31 cellular contexts compared by ENCODE assay signal in genomic region chr1:17763995-17764394, GRCh38. TPM values are rescaled to one million over a fixed set of nuclear protein-coding genes. Genes with fewer than 3 reads are reported as not detected.
"Had no signal": no experiment of that assay in that cellular context is flagged by ENCODE, and none has a peak within 500 bp of the region (broad histone marks: within the 10 kb centered on the region; RNA-seq: fewer than 3 reads in every experiment).

No MANE protein-coding gene starts in this region.

- ATAC-seq: activated naive CD4-positive, alpha-beta T cell treated with anti-CD3 and anti-CD28 coated beads, Interleukin-2, amount 50 U/mL, for 72 hours; activated T-cell treated with anti-CD3 and anti-CD28 coated beads, Interleukin-2, amount 50 U/mL, for 4 hours; body of pancreas; Panc1 had no signal

- H3K4me3 ChIP-seq: adrenal gland, body of pancreas, breast epithelium, SJSA1 had no signal

- H3K4me2 ChIP-seq: SK-N-SH had no signal

- H3K36me3 ChIP-seq: adrenal gland, breast epithelium, SJSA1 had no signal

- DNase-seq: activated B cell treated with CpG ODN at 0.5 μM for 24 hours; activated CD4-positive, alpha-beta memory T cell treated with anti-CD3 and anti-CD28 coated beads for 36 hours; activated CD4-positive, alpha-beta T cell treated with anti-CD3 and anti-CD28 coated beads for 4 hours; activated CD4-positive, alpha-beta T cell treated with anti-CD3 and anti-CD28 coated beads, Interleukin-2, amount 50 U/mL, for 1 hour; activated CD4-positive, CD25-positive, alpha-beta regulatory T cell treated with anti-CD3 and anti-CD28 coated beads, Interleukin-2, amount 50 U/mL, for 72 hours; activated CD8-positive, alpha-beta memory T cell treated with anti-CD3 and anti-CD28 coated beads, Interleukin-2, amount 50 U/mL, for 4 hours; activated gamma-delta T cell treated with Interleukin-2 at 50 U/mL for 16 hours; activated naive CD4-positive, alpha-beta T cell treated with anti-CD3 and anti-CD28 coated beads for 36 hours; activated T-cell treated with anti-CD3 and anti-CD28 coated beads for 4 hours; activated T-cell treated with anti-CD3 and anti-CD28 coated beads, Interleukin-2, amount 50 U/mL, for 4 hours; adrenal gland; body of pancreas; Karpas-422; NCI-H1105; NCI-H1417 treated with DMSO at 0.1 percent for 48 hours; NCI-H187 treated with DMSO at 0.1 percent for 48 hours; NCI-H2081; NCI-H2171 treated with DMSO at 0.1 percent for 48 hours; NCI-H2227 treated with DMSO at 0.1 percent for 48 hours; NCI-H446 treated with DMSO at 0.1 percent for 48 hours; NCI-H524 treated with DMSO at 0.1 percent for 48 hours; SHP77 treated with DMSO at 0.1 percent for 48 hours; SK-N-SH had no signal

- H3K27ac ChIP-seq: adrenal gland, body of pancreas, breast epithelium, SJSA1 had no signal

- H3K9me3 ChIP-seq: SK-N-SH had no signal

- H3K4me3 Mint-ChIP-seq: activated B cell treated with CpG ODN at 0.5 μM for 24 hours; activated CD4-positive, alpha-beta memory T cell treated with anti-CD3 and anti-CD28 coated beads for 36 hours; activated naive CD4-positive, alpha-beta T cell treated with anti-CD3 and anti-CD28 coated beads for 36 hours; activated T-cell treated with anti-CD3 and anti-CD28 coated beads, Interleukin-2, amount 50 U/mL, for 4 hours; activated T-helper 1 cell treated with anti-CD3 and anti-CD28 coated beads, Interleukin-12 subunit alpha, Interleukin-12 subunit beta, Interleukin-2, Interleukin-4 antibody, amounts not matched to agents 30 ng/mL and 10 ng/mL and 1 ng/mL, durations not matched to agents 14 hours and 24 hours and 36 hours; T-helper 1 cell treated with Interleukin-12 subunit alpha and Interleukin-12 subunit beta and Interleukin-4 antibody, amounts not matched to agents 30 μg/mL and 1 μg/mL, for 36 hours; T-helper 2 cell treated with Interferon-gamma antibody and Interleukin-4, amounts not matched to agents 5 μg/mL and 100 μg/mL, for 36 hours had no signal

- H3K9me2 ChIP-seq: SK-N-SH had no signal

- H3K4me1 Mint-ChIP-seq: activated B cell treated with CpG ODN at 0.5 μM for 24 hours had no signal

- H3K4me1 ChIP-seq: adrenal gland, body of pancreas, breast epithelium had no signal

- H3K27me3 ChIP-seq: adrenal gland, body of pancreas, SJSA1 had no signal

- H3K9ac ChIP-seq: SK-N-SH had no signal

- H3K27ac Mint-ChIP-seq: activated B cell treated with CpG ODN at 0.5 μM for 24 hours; activated CD4-positive, alpha-beta memory T cell treated with anti-CD3 and anti-CD28 coated beads for 36 hours; activated naive CD4-positive, alpha-beta T cell treated with anti-CD3 and anti-CD28 coated beads for 36 hours; activated naive CD4-positive, alpha-beta T cell treated with anti-CD3 and anti-CD28 coated beads, Interleukin-2, amount 50 U/mL, for 72 hours; activated T-helper 1 cell treated with anti-CD3 and anti-CD28 coated beads, Interleukin-12 subunit alpha, Interleukin-12 subunit beta, Interleukin-2, Interleukin-4 antibody, amounts not matched to agents 30 ng/mL and 10 ng/mL and 1 ng/mL, durations not matched to agents 14 hours and 24 hours and 36 hours; T-helper 1 cell treated with Interleukin-12 subunit alpha and Interleukin-12 subunit beta and Interleukin-4 antibody, amounts not matched to agents 30 μg/mL and 1 μg/mL, for 36 hours; T-helper 2 cell treated with Interferon-gamma antibody and Interleukin-4, amounts not matched to agents 5 μg/mL and 100 μg/mL, for 36 hours had no signal

RNA-seq across cellular contexts. Expression of gene ACTL8, which starts 8.9 kb away (rescaled TPM):
- total RNA-seq: activated B cell treated with CpG ODN at 0.5 μM for 24 hours; activated CD4-positive, alpha-beta memory T cell treated with anti-CD3 and anti-CD28 coated beads for 36 hours; activated T-cell treated with anti-CD3 and anti-CD28 coated beads, Interleukin-2, amount 50 U/mL, for 4 hours; activated T-helper 1 cell treated with anti-CD3 and anti-CD28 coated beads, Interleukin-12 subunit alpha, Interleukin-12 subunit beta, Interleukin-2, Interleukin-4 antibody, amounts not matched to agents 30 ng/mL and 10 ng/mL and 1 ng/mL, durations not matched to agents 14 hours and 24 hours and 36 hours; adrenal gland; body of pancreas; breast epithelium; cardiac septum; SJSA1 had no signal
- polyA plus RNA-seq: adrenal gland had no signal
